ENCODE assay signal across 27 cellular contexts in genomic region chr21:17053321-17053720, GRCh38.
"Had no signal": no experiment of that assay in that cellular context is flagged by ENCODE, and none has a peak within 500 bp of the region (broad histone marks: within the 10 kb centered on the region; RNA-seq: fewer than 3 reads in every experiment).

No MANE protein-coding gene starts in this region.

- H3K4me3 ChIP-seq: ascending aorta, body of pancreas, cardiac muscle cell, SK-N-MC had no signal

- H3K9me3 ChIP-seq: ascending aorta, body of pancreas had no signal

- H3K27me3 ChIP-seq: ascending aorta, body of pancreas, cardiac muscle cell had no signal

- DNase-seq: activated CD4-positive, alpha-beta memory T cell treated with anti-CD3 and anti-CD28 coated beads for 36 hours; activated CD4-positive, alpha-beta T cell treated with anti-CD3 and anti-CD28 coated beads, Interleukin-2, amount 10 ng/mL, durations not matched to agents 7 days and 5 days; activated CD4-positive, CD25-positive, alpha-beta regulatory T cell; activated CD8-positive, alpha-beta memory T cell treated with anti-CD3 and anti-CD28 coated beads for 24 hours; activated effector memory CD4-positive, alpha-beta T cell treated with anti-CD3 and anti-CD28 coated beads, Interleukin-2, amount 50 U/mL, for 16 hours; activated naive CD4-positive, alpha-beta T cell treated with Interleukin-2 at 50 U/mL for 16 hours; activated naive CD8-positive, alpha-beta T cell treated with anti-CD3 and anti-CD28 coated beads, Interleukin-2, amount 50 U/mL, for 24 hours; activated T-cell treated with anti-CD3 and anti-CD28 coated beads, Interleukin-2, amount 50 U/mL, for 4 hours; amniotic stem cell; body of pancreas; KG1; NCI-H1048; NCI-H146; NCI-H187 treated with DMSO at 0.1 percent for 48 hours; NCI-H2081 treated with DMSO at 0.1 percent for 48 hours; NCI-H446; NCI-H524; NCI-H748 treated with DMSO at 0.1 percent for 48 hours; OCI-M1; RPMI8226; T-cell; T-helper 2 cell; T1000 had no signal

- H3K27ac ChIP-seq: ascending aorta, body of pancreas, cardiac muscle cell, SK-N-MC had no signal

- H3K4me1 ChIP-seq: ascending aorta, body of pancreas had no signal

- FAIRE-seq: TTC549 had no signal

- H3K36me3 ChIP-seq: ascending aorta, cardiac muscle cell had no signal
